ENCODE assay signal across 14 cellular contexts in genomic region chr2:190119948-190120347, GRCh38. TPM values are rescaled to one million over a fixed set of nuclear protein-coding genes. Genes with fewer than 3 reads are reported as not detected.
DNase-seq lines count a peak whose midpoint lies in the region; ATAC-seq, FAIRE-seq and TF ChIP-seq lines count a peak whose summit lies in the region.
"Had no signal": no experiment of that assay in that cellular context is flagged by ENCODE, and none has a peak within 500 bp of the region (broad histone marks: within the 10 kb centered on the region; RNA-seq: fewer than 3 reads in every experiment).

No MANE protein-coding gene starts in this region.

- no peak for TF ChIP-seq EP300 in HepG2 (IDR thresholded peaks at IDR 0.05; ENCODE audit: low read depth in 2 of 2, low read length in 2 of 2)
- TF ChIP-seq EP300 in HepG2 (CRISPR knock-in tag; IDR thresholded peaks at IDR 0.05; ENCODE audit: borderline replicate concordance) = no peak

- peak overlapping the region; percentile 9 for H3K4me3 Mint-ChIP-seq in activated naive CD8-positive, alpha-beta T cell treated with anti-CD3 and anti-CD28 coated beads, Interleukin-2, amount 50 U/mL, for 24 hours

- CTCF ChIA-PET in HepG2 (lab: Yijun Ruan, JAX; ENCODE audit: low intra/inter-chr PET ratio, low total read pairs) = no interaction called here

- no peak overlapping the region for H3K27ac Mint-ChIP-seq in activated naive CD8-positive, alpha-beta T cell treated with anti-CD3 and anti-CD28 coated beads, Interleukin-2, amount 50 U/mL, for 24 hours

- H3K4me1 Mint-ChIP-seq in activated naive CD8-positive, alpha-beta T cell treated with anti-CD3 and anti-CD28 coated beads, Interleukin-2, amount 50 U/mL, for 24 hours = peaks cover 13% of the 10 kb centered on the region

- H3K27me3 ChIP-seq in HepG2 (ENCODE audit: control insufficient read depth in 1 of 2, insufficient read depth in 2 of 2, low read length in 2 of 2) (peaks cover 0 to 5% of the 10 kb centered on the region in 2 experiments; a peak in 1 of 5 replicates), vagina (no peaks in the 10 kb centered on the region)
- H3K27me3 ChIP-seq: BLaER1 treated with 17β-estradiol and CSF1 and Interleukin-3, amounts not matched to agents 10 nM and 100 nM had no signal

- H3K27me3 Mint-ChIP-seq in activated naive CD8-positive, alpha-beta T cell treated with anti-CD3 and anti-CD28 coated beads, Interleukin-2, amount 50 U/mL, for 24 hours = peaks cover 1% of the 10 kb centered on the region

- H3K9me3 Mint-ChIP-seq in activated naive CD8-positive, alpha-beta T cell treated with anti-CD3 and anti-CD28 coated beads, Interleukin-2, amount 50 U/mL, for 24 hours = no peaks in the 10 kb centered on the region

- H3K36me3 ChIP-seq in HepG2 (replicated peaks in 1 of 2; ENCODE audit: control insufficient read depth in 1 of 2, insufficient read depth in 2 of 2, low read length in 2 of 2) (no peaks in the 10 kb centered on the region), urinary bladder (ENCODE audit: insufficient read depth) (no peaks in the 10 kb centered on the region), vagina (no peaks in the 10 kb centered on the region)
- H3K36me3 ChIP-seq: BLaER1 treated with 17β-estradiol and CSF1 and Interleukin-3, amounts not matched to agents 10 nM and 100 nM had no signal

- H3K4me1 ChIP-seq in HepG2 (ENCODE audit: insufficient read depth, low read length) (0 out of 2 replicates have a peak, but pooled peaks cover 8% of the 10 kb centered on the region), urinary bladder (ENCODE audit: insufficient read depth) (no peaks in the 10 kb centered on the region), vagina (peaks cover 5% of the 10 kb centered on the region)

- TF ChIP-seq RAD21 in HepG2 (CRISPR knock-in tag; IDR thresholded peaks at IDR 0.05) = no peak

- in situ Hi-C loops in HepG2 (cut with HindIII; ENCODE audit: extremely low pct_ligation_motif_present, low pct_unique_long_range_greater_than_20kb) = no loop called here

- no TSS peak for BruUV-seq in HepG2 (replicated peaks; lab: Mats Ljungman, UMichigan)

- H4K20me1 ChIP-seq in HepG2 (ENCODE audit: insufficient read depth, low read length) = no peaks in the 10 kb centered on the region
- H4K20me1 ChIP-seq: BLaER1 treated with 17β-estradiol and CSF1 and Interleukin-3, amounts not matched to agents 10 nM and 100 nM had no signal

- H3K4me2 ChIP-seq in HepG2 (ENCODE audit: low read depth, low read length) = peak overlapping the region; percentile 8; the same call in 1 of the 2 replicates
- H3K4me2 ChIP-seq: BLaER1 treated with 17β-estradiol and CSF1 and Interleukin-3, amounts not matched to agents 10 nM and 100 nM had no signal

- H3K4me3 ChIP-seq in HepG2 (replicated peaks in 1 of 3; ENCODE audit: insufficient read depth in 1 of 3, low read depth in 2 of 3, low read length in 3 of 3) = no peak overlapping the region
- H3K4me3 ChIP-seq in urinary bladder (ENCODE audit: low read depth, low read length) = peak overlapping the region; percentile 25
- H3K4me3 ChIP-seq in vagina = peak overlapping the region in 1 of 2 donors; percentile 5
- H3K4me3 ChIP-seq: BLaER1 treated with 17β-estradiol and CSF1 and Interleukin-3, amounts not matched to agents 10 nM and 100 nM had no signal

- no peak overlapping the region for H3K27ac ChIP-seq in HepG2 (ENCODE audit: extremely low read length, insufficient read depth, low read length)
- no peak overlapping the region for H3K27ac ChIP-seq in urinary bladder (ENCODE audit: low read depth)
- H3K27ac ChIP-seq in vagina = no peak overlapping the region
- H3K27ac ChIP-seq: BLaER1 treated with 17β-estradiol and CSF1 and Interleukin-3, amounts not matched to agents 10 nM and 100 nM; HL-60 had no signal

- TF ChIP-seq CTCF in HepG2 (CRISPR knock-in tag; IDR thresholded peaks at IDR 0.05) (no peak), vagina (IDR thresholded peaks at IDR 0.05) (no peak)

- 54% methylated on average over 12 of the region's 12 CpGs for WGBS in HepG2 (ENCODE audit: low lambda C conversion rate)
- WGBS in urinary bladder = 48% methylated on average over 12 of the region's 12 CpGs

- ATAC-seq in left ventricle myocardium superior = peak; percentile 48
- ATAC-seq in Right ventricle myocardium inferior = no peak
- peak; percentile 40 for ATAC-seq in activated naive CD8-positive, alpha-beta T cell treated with anti-CD3 and anti-CD28 coated beads, Interleukin-2, amount 50 U/mL, for 24 hours
- ATAC-seq in HepG2 = 0 out of 3 replicates have a peak, but pooled peaks have one; percentile 35

- H3K9me3 ChIP-seq in HepG2 (ENCODE audit: low read length) = no peaks in the 10 kb centered on the region
- no peaks in the 10 kb centered on the region for H3K9me3 ChIP-seq in vagina

- DNase-seq in left ventricle myocardium superior (no peak), Right ventricle myocardium inferior (ENCODE audit: missing footprints) (no peak), HepG2 (ENCODE audit: low spot score) (no peak), RKO (ENCODE audit: low spot score) (no peak), Ammon's horn (ENCODE audit: low spot score) (no peak), vagina (ENCODE audit: extremely low spot score in 2 of 2) (no peak)
- DNase-seq in activated naive CD8-positive, alpha-beta T cell treated with anti-CD3 and anti-CD28 coated beads, Interleukin-2, amount 50 U/mL, for 24 hours = no peak
- DNase-seq: activated effector memory CD4-positive, alpha-beta T cell treated with anti-CD3 and anti-CD28 coated beads, Interleukin-2, amount 50 U/mL, for 16 hours; cerebellar nuclear complex; kidney glomerular epithelial cell; NCI-H526 had no signal

- H2AFZ ChIP-seq in HepG2 (ENCODE audit: low read length) = no peak overlapping the region

- TF ChIP-seq POLR2A in HepG2 (IDR thresholded peaks at IDR 0.05; ENCODE audit: insufficient read depth in 1 of 2, low read depth in 2 of 2, low read length in 2 of 2) (no peak), vagina (IDR thresholded peaks at IDR 0.05) (no peak)

- intact Hi-C loops in left ventricle myocardium superior (cut with micrococcal nuclease) = no loop called here
- intact Hi-C loops in Right ventricle myocardium inferior (cut with DNase I) = no loop called here
- intact Hi-C loops in HepG2 (cut with micrococcal nuclease; ENCODE audit: unreplicated experiment) = no loop called here
- intact Hi-C loops in vagina (cut with DNase I) = no loop called here

- no peak overlapping the region for H3K9ac ChIP-seq in HepG2 (ENCODE audit: insufficient read depth, low read depth, low read length)
- H3K9ac ChIP-seq: BLaER1 treated with 17β-estradiol and CSF1 and Interleukin-3, amounts not matched to agents 10 nM and 100 nM had no signal

- no peak for FAIRE-seq in HepG2 (lab: Jason Lieb, UNC)

- POLR2A ChIA-PET in HepG2 (lab: Yijun Ruan, JAX) = no interaction called here

- H3K79me2 ChIP-seq in HepG2 (ENCODE audit: insufficient read depth, low read length) = no peaks in the 10 kb centered on the region

- H3K36me3 Mint-ChIP-seq in activated naive CD8-positive, alpha-beta T cell treated with anti-CD3 and anti-CD28 coated beads, Interleukin-2, amount 50 U/mL, for 24 hours (ENCODE audit: low read depth) = no peaks in the 10 kb centered on the region

TF ChIP-seq in HepG2, 621 proteins besides CTCF, POLR2A, EP300 and RAD21 (continues in another document):
- TF ChIP-seq ADNP (CRISPR knock-in tag; IDR thresholded peaks at IDR 0.05) (no peak), CSRNP1 (CRISPR knock-in tag; IDR thresholded peaks at IDR 0.05) (no peak), GLI4 (CRISPR knock-in tag; IDR thresholded peaks at IDR 0.05; ENCODE audit: borderline replicate concordance) (no peak), ZSCAN21 (CRISPR knock-in tag; IDR thresholded peaks at IDR 0.05; ENCODE audit: borderline replicate concordance) (no peak)

RNA-seq across cellular contexts. Expression of gene MSTN, which starts 57.4 kb away (rescaled TPM):
- total RNA-seq in left ventricle myocardium superior (not detected), Right ventricle myocardium inferior (not detected), HepG2 (2016; rRNA removed; fragmentation: Illumina TruSeq; extraction: Trizol) (not detected in 2 replicates), urinary bladder (5.8 TPM), vagina (0.74 TPM)
- not detected in 2 replicates for total RNA-seq in HepG2 (2016; cell fraction: cytosol; rRNA removed; fragmentation: Illumina TruSeq; extraction: Trizol; ENCODE audit: low read depth)
- total RNA-seq in HepG2 (2016; cell fraction: insoluble cytoplasmic fraction; rRNA removed; fragmentation: Illumina TruSeq; extraction: Trizol) = not detected in 2 replicates
- not detected in 2 replicates for total RNA-seq in HepG2 (2016; cell fraction: membrane; rRNA removed; fragmentation: Illumina TruSeq; extraction: Trizol)
- total RNA-seq in HepG2 (2016; cell fraction: nucleus; rRNA removed; fragmentation: Illumina TruSeq; extraction: Trizol) = not detected in 2 replicates
- polyA plus RNA-seq in HepG2 (2011; rRNA removed) (0.04 TPM in 2 replicates), urinary bladder (0.11 TPM)
- not detected in 2 replicates for polyA plus RNA-seq in HepG2 (2011; cell fraction: cytosol; rRNA removed)
- polyA plus RNA-seq in HepG2 (2011; cell fraction: nucleus; rRNA removed) = 0.08 and 0.21 TPM in 2 replicates
- 0.11 and 0.12 TPM in 2 replicates for polyA plus RNA-seq in HepG2 (2012)
- not detected in 2 replicates for polyA plus RNA-seq in HepG2 (2016; cell fraction: cytosol; fragmentation: Illumina TruSeq; extraction: Trizol; ENCODE audit: low read depth)
- not detected in 2 replicates for polyA plus RNA-seq in HepG2 (2016; cell fraction: insoluble cytoplasmic fraction; fragmentation: Illumina TruSeq; extraction: Trizol; ENCODE audit: low read depth)
- polyA plus RNA-seq in HepG2 (2016; cell fraction: membrane; fragmentation: Illumina TruSeq; extraction: Trizol; ENCODE audit: low read depth) = not detected in 2 replicates
- not detected in 2 replicates for polyA plus RNA-seq in HepG2 (2016; cell fraction: nucleus; fragmentation: Illumina TruSeq; extraction: Trizol; ENCODE audit: insufficient read depth, low read depth)
- polyA minus RNA-seq in HepG2 (2011; rRNA and poly(A)+ RNA removed; ENCODE audit: low replicate concordance) = not detected in 2 replicates
- not detected in 2 replicates for polyA minus RNA-seq in HepG2 (2011; cell fraction: cytosol; rRNA and poly(A)+ RNA removed)
- 0.25 TPM in 1 of 2 replicates, not detected in the other for polyA minus RNA-seq in HepG2 (2011; cell fraction: nucleus; rRNA and poly(A)+ RNA removed)
